In genomic region chr12:68428211-68428610, GRCh38 we compare ENCODE assay signal across 19 cellular contexts.
"Had no signal": no experiment of that assay in that cellular context is flagged by ENCODE, and none has a peak within 500 bp of the region (broad histone marks: within the 10 kb centered on the region; RNA-seq: fewer than 3 reads in every experiment).

No MANE protein-coding gene starts in this region.

- H3K4me1 Mint-ChIP-seq: activated CD4-positive, alpha-beta T cell treated with anti-CD3 and anti-CD28 coated beads, Interleukin-2, amount 10 ng/mL, durations not matched to agents 24 days and 14 days; memory B cell had no signal

- H3K36me3 ChIP-seq: esophagus squamous epithelium, sigmoid colon, thyroid gland had no signal

- H3K4me3 Mint-ChIP-seq: activated CD4-positive, alpha-beta T cell treated with anti-CD3 and anti-CD28 coated beads, Interleukin-2, amount 10 ng/mL, durations not matched to agents 24 days and 14 days; activated CD8-positive, alpha-beta T cell treated with anti-CD3 and anti-CD28 coated beads for 36 hours; activated naive CD8-positive, alpha-beta T cell treated with anti-CD3 and anti-CD28 coated beads, Interleukin-2, amount 10 ng/mL, durations not matched to agents 7 days and 5 days; brain; effector memory CD8-positive, alpha-beta T cell; memory B cell; naive thymus-derived CD8-positive, alpha-beta T cell; T-cell had no signal

- H3K9me3 Mint-ChIP-seq: activated CD8-positive, alpha-beta T cell treated with anti-CD3 and anti-CD28 coated beads for 36 hours; activated naive CD8-positive, alpha-beta T cell treated with anti-CD3 and anti-CD28 coated beads, Interleukin-2, amount 10 ng/mL, durations not matched to agents 7 days and 5 days; activated T-helper 2 cell treated with anti-CD3 and anti-CD28 coated beads, Interferon-gamma antibody, Interleukin-2, Interleukin-4, amounts not matched to agents 10 μg/mL and 5 μg/mL and 100 μg/mL, durations not matched to agents 14 hours and 24 hours and 36 hours; effector memory CD8-positive, alpha-beta T cell; naive thymus-derived CD8-positive, alpha-beta T cell; T-cell had no signal

- DNase-seq: activated CD4-positive, alpha-beta T cell treated with anti-CD3 and anti-CD28 coated beads, Interleukin-2, amount 10 ng/mL, durations not matched to agents 24 days and 14 days; activated CD8-positive, alpha-beta T cell treated with anti-CD3 and anti-CD28 coated beads for 36 hours; activated naive CD4-positive, alpha-beta T cell treated with Interleukin-2 at 50 U/mL for 16 hours; activated naive CD8-positive, alpha-beta T cell treated with anti-CD3 and anti-CD28 coated beads, Interleukin-2, amount 10 ng/mL, durations not matched to agents 7 days and 5 days; activated T-cell treated with anti-CD3 and anti-CD28 coated beads, Interleukin-2, amount 50 U/mL, for 1 hour; caudate nucleus; effector memory CD8-positive, alpha-beta T cell; esophagus squamous epithelium; foreskin fibroblast; naive thymus-derived CD8-positive, alpha-beta T cell; sigmoid colon; stimulated activated CD4-positive, alpha-beta T cell treated with anti-CD3 and anti-CD28 coated beads, Interleukin-12 subunit alpha, Interleukin-12 subunit beta, amount 100 ng/mL, for 4 hours; stimulated activated CD4-positive, alpha-beta T cell treated with anti-CD3 and anti-CD28 coated beads, Interleukin-1b, Interleukin-23, amount 100 ng/mL, for 48 hours; stimulated activated naive CD4-positive, alpha-beta T cell treated with Interleukin-2 at 50 U/mL for 16 hours; T-cell; thyroid gland had no signal

- H3K27me3 ChIP-seq: esophagus squamous epithelium, sigmoid colon, thyroid gland had no signal

- H3K4me1 ChIP-seq: esophagus squamous epithelium, thyroid gland had no signal

- H3K4me3 ChIP-seq: esophagus squamous epithelium, sigmoid colon, thyroid gland had no signal

- H3K27ac ChIP-seq: esophagus squamous epithelium, sigmoid colon, thyroid gland had no signal

- H3K36me3 Mint-ChIP-seq: brain; naive thymus-derived CD8-positive, alpha-beta T cell had no signal

- H3K9me3 ChIP-seq: esophagus squamous epithelium, sigmoid colon, thyroid gland had no signal

- ATAC-seq: activated CD8-positive, alpha-beta T cell treated with anti-CD3 and anti-CD28 coated beads for 36 hours; effector memory CD8-positive, alpha-beta T cell; naive thymus-derived CD8-positive, alpha-beta T cell; T-cell had no signal

- H3K27ac Mint-ChIP-seq: activated CD4-positive, alpha-beta T cell treated with anti-CD3 and anti-CD28 coated beads, Interleukin-2, amount 10 ng/mL, durations not matched to agents 24 days and 14 days; activated CD8-positive, alpha-beta T cell treated with anti-CD3 and anti-CD28 coated beads for 36 hours; activated naive CD8-positive, alpha-beta T cell treated with anti-CD3 and anti-CD28 coated beads, Interleukin-2, amount 10 ng/mL, durations not matched to agents 7 days and 5 days; activated T-helper 2 cell treated with anti-CD3 and anti-CD28 coated beads, Interferon-gamma antibody, Interleukin-2, Interleukin-4, amounts not matched to agents 10 μg/mL and 5 μg/mL and 100 μg/mL, durations not matched to agents 14 hours and 24 hours and 36 hours; effector memory CD8-positive, alpha-beta T cell; memory B cell; naive thymus-derived CD8-positive, alpha-beta T cell; T-cell had no signal

- H3K27me3 Mint-ChIP-seq: activated CD4-positive, alpha-beta T cell treated with anti-CD3 and anti-CD28 coated beads, Interleukin-2, amount 10 ng/mL, durations not matched to agents 24 days and 14 days; activated CD8-positive, alpha-beta T cell treated with anti-CD3 and anti-CD28 coated beads for 36 hours; activated naive CD8-positive, alpha-beta T cell treated with anti-CD3 and anti-CD28 coated beads, Interleukin-2, amount 10 ng/mL, durations not matched to agents 7 days and 5 days; effector memory CD8-positive, alpha-beta T cell; memory B cell; naive thymus-derived CD8-positive, alpha-beta T cell; T-cell had no signal
